Comparison of ENCODE assay signal across 1 cellular context in the genomic region with DNA sequence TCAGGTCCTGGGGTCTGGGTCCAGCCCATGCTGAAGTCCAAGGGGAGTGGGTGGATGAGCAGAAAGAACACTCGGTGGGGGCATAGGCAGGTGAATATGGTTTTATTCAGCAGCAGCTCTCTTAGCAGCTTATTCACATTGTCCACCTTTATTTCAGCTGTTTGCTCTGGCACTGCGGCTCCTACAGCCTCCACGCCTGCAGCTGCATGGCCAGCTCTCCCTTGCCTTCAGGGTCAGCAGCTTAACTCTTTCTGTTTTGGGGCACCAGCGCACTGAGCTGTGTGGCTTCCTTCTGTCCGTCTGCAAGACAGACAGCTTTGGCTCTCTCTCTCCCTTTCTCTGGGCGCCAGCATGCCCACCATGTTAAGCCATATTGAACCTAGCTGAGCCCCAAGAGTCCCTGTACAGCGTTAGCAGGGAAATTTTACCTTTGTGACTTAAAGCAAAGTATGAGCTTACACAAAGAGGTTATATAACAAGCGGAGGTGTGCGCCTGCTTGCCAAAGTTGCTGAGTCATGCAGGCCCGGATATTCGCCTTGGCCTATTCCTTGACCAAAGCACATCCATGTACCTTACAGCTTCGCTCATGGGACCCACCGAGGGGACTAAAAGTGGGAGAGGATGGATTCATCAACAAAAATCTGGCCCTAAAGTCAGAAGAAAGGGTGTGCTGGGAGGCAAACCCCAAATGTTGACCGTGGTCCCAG.
TF ChIP-seq lines count a peak whose summit lies in the region.

No MANE protein-coding gene starts in this region.

TF ChIP-seq in HepG2, 621 proteins besides CTCF, POLR2A, EP300 and RAD21:
- TF ChIP-seq ZNF180 (CRISPR knock-in tag; IDR thresholded peaks at IDR 0.05; ENCODE audit: borderline replicate concordance, low read depth) (no peak), MAFK (conservative IDR thresholded peaks at IDR 0.05 in 1 of 2, IDR thresholded peaks at IDR 0.05 in 1 of 2; ENCODE audit: low read length in 2 of 2) (peak; percentile 70 to 74), MAFF (IDR thresholded peaks at IDR 0.05; ENCODE audit: low read depth, low read length) (peak; percentile 45; the same call in 1 of the 2 replicates), NFE2L2 (IDR thresholded peaks at IDR 0.05; ENCODE audit: low read length) (peak; percentile 88), ZSCAN21 (CRISPR knock-in tag; IDR thresholded peaks at IDR 0.05; ENCODE audit: borderline replicate concordance) (no peak)
- TF ChIP-seq, protein P1, sequence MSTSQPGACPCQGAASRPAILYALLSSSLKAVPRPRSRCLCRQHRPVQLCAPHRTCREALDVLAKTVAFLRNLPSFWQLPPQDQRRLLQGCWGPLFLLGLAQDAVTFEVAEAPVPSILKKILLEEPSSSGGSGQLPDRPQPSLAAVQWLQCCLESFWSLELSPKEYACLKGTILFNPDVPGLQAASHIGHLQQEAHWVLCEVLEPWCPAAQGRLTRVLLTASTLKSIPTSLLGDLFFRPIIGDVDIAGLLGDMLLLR (CRISPR knock-in tag; IDR thresholded peaks at IDR 0.05) = no peak
- TF ChIP-seq, protein P2, sequence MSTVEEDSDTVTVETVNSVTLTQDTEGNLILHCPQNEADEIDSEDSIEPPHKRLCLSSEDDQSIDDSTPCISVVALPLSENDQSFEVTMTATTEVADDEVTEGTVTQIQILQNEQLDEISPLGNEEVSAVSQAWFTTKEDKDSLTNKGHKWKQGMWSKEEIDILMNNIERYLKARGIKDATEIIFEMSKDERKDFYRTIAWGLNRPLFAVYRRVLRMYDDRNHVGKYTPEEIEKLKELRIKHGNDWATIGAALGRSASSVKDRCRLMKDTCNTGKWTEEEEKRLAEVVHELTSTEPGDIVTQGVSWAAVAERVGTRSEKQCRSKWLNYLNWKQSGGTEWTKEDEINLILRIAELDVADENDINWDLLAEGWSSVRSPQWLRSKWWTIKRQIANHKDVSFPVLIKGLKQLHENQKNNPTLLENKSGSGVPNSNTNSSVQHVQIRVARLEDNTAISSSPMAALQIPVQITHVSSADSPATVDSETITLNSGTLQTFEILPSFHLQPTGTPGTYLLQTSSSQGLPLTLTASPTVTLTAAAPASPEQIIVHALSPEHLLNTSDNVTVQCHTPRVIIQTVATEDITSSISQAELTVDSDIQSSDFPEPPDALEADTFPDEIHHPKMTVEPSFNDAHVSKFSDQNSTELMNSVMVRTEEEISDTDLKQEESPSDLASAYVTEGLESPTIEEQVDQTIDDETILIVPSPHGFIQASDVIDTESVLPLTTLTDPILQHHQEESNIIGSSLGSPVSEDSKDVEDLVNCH (CRISPR knock-in tag; IDR thresholded peaks at IDR 0.05) = no peak
- TF ChIP-seq, protein P3, sequence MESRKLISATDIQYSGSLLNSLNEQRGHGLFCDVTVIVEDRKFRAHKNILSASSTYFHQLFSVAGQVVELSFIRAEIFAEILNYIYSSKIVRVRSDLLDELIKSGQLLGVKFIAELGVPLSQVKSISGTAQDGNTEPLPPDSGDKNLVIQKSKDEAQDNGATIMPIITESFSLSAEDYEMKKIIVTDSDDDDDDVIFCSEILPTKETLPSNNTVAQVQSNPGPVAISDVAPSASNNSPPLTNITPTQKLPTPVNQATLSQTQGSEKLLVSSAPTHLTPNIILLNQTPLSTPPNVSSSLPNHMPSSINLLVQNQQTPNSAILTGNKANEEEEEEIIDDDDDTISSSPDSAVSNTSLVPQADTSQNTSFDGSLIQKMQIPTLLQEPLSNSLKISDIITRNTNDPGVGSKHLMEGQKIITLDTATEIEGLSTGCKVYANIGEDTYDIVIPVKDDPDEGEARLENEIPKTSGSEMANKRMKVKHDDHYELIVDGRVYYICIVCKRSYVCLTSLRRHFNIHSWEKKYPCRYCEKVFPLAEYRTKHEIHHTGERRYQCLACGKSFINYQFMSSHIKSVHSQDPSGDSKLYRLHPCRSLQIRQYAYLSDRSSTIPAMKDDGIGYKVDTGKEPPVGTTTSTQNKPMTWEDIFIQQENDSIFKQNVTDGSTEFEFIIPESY (CRISPR knock-in tag; IDR thresholded peaks at IDR 0.05) = peak; percentile 26; the same call in 1 of the 2 replicates
- TF ChIP-seq, protein P4, sequence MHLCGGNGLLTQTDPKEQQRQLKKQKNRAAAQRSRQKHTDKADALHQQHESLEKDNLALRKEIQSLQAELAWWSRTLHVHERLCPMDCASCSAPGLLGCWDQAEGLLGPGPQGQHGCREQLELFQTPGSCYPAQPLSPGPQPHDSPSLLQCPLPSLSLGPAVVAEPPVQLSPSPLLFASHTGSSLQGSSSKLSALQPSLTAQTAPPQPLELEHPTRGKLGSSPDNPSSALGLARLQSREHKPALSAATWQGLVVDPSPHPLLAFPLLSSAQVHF (CRISPR knock-in tag; IDR thresholded peaks at IDR 0.05) = no peak
- TF ChIP-seq, protein P5, sequence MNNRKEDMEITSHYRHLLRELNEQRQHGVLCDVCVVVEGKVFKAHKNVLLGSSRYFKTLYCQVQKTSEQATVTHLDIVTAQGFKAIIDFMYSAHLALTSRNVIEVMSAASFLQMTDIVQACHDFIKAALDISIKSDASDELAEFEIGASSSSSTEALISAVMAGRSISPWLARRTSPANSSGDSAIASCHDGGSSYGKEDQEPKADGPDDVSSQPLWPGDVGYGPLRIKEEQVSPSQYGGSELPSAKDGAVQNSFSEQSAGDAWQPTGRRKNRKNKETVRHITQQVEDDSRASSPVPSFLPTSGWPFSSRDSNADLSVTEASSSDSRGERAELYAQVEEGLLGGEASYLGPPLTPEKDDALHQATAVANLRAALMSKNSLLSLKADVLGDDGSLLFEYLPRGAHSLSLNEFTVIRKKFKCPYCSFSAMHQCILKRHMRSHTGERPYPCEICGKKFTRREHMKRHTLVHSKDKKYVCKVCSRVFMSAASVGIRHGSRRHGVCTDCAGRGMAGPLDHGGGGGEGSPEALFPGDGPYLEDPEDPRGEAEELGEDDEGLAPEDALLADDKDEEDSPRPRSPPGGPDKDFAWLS (CRISPR knock-in tag; IDR thresholded peaks at IDR 0.05; ENCODE audit: borderline replicate concordance) = no peak
TF ChIP-seq in HepG2: peak in this region for 4.
